In the genomic region with DNA sequence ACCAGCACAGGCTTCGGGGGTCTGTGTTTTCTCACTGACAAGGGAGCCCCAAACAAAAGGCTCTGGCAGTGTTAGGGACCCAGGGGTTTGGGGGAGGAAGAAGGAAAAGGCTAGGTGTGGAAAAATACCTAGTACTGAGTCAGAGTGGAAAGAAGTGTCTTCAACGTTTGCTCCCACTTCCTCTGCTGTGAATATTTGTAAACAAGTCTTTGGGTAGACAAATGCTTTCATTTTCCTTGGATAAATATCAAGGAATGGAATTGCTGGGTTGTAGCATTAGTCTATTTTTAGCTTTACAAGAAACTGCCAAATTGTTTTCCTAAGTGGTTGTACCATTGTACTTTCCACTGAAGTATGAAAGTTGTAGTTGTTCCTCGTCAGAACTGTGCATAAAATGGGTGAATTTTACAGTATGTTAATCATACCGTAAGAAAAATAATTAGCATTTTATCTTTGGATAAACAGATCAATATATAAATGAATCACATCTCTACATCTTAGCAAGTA, we compare ENCODE assay signal across 24 cellular contexts. TPM values are rescaled to one million over a fixed set of nuclear protein-coding genes. Genes with fewer than 3 reads are reported as not detected.
DNase-seq lines count a peak whose midpoint lies in the region; ATAC-seq, FAIRE-seq and TF ChIP-seq lines count a peak whose summit lies in the region.
"Had no signal": no experiment of that assay in that cellular context is flagged by ENCODE, and none has a peak within 500 bp of the region (broad histone marks: within the 10 kb centered on the region; RNA-seq: fewer than 3 reads in every experiment).

No MANE protein-coding gene starts in this region.

- H3K9me3 ChIP-seq in trophoblast cell (ENCODE audit: insufficient read depth, low read depth, low read length), result no peaks in the 10 kb centered on the region
- H3K9me3 ChIP-seq: BLaER1 had no signal

- H3K14ac ChIP-seq in trophoblast cell (ENCODE audit: low read length), result no peak overlapping the region

- no peaks in the 10 kb centered on the region for H3K4me1 ChIP-seq in trophoblast cell (ENCODE audit: control insufficient read depth in 1 of 2, insufficient read depth in 2 of 2, low read length in 2 of 2)
- H3K4me1 ChIP-seq: BLaER1 had no signal

- H2AFZ ChIP-seq in trophoblast cell (ENCODE audit: insufficient read depth, low read length, poor library complexity), result no peak overlapping the region

- DNase-seq in EH (ENCODE audit: low read depth) (peak; percentile 23), M059J (ENCODE audit: low read depth) (peak; percentile 19), trophoblast cell (no peak), GM13977 (ENCODE audit: low spot score) (no peak), erythroblast (lab: John Stamatoyannopoulos, UW) (no peak)
- DNase-seq: ACHN; CD4-positive, alpha-beta T cell; COR-L47; DMS 273 treated with DMSO at 0.1 percent for 48 hours; DMS79 treated with DMSO at 0.1 percent for 48 hours; MM.1S; NCI-H1048; NCI-H1417 treated with DMSO at 0.1 percent for 48 hours; NCI-H187 treated with DMSO at 0.1 percent for 48 hours; NCI-H2107; NCI-H510A; NCI-H748 treated with DMSO at 0.1 percent for 48 hours had no signal

- H2AK5ac ChIP-seq in trophoblast cell (ENCODE audit: low read length), result no peak overlapping the region

- no peaks in the 10 kb centered on the region for H3K79me2 ChIP-seq in trophoblast cell (ENCODE audit: control insufficient read depth, insufficient read depth, low read length, poor library complexity)

- no peak overlapping the region for H4K8ac ChIP-seq in trophoblast cell (ENCODE audit: low read depth, low read length)

- no peaks in the 10 kb centered on the region for H3K36me3 ChIP-seq in trophoblast cell (ENCODE audit: control insufficient read depth in 1 of 2, insufficient read depth in 2 of 2, low read length in 2 of 2)
- H3K36me3 ChIP-seq: BLaER1 had no signal

- FAIRE-seq in colon (lab: Jason Lieb, UNC), result peak; percentile 94
- FAIRE-seq: GM12891 had no signal

- H3K4me2 ChIP-seq in trophoblast cell (ENCODE audit: low read length), result no peak overlapping the region
- H3K4me2 ChIP-seq: BLaER1 had no signal

- H3K23ac ChIP-seq in trophoblast cell (ENCODE audit: low read length), result no peak overlapping the region

- H3K27me3 ChIP-seq in trophoblast cell (ENCODE audit: insufficient read depth, low read length), result no peaks in the 10 kb centered on the region

- WGBS in trophoblast cell (ENCODE audit: extremely low coverage, insufficient coverage, insufficient read length), result no CpG with 5 or more reads among the region's 4 CpGs

- H3K27ac ChIP-seq in trophoblast cell (ENCODE audit: low read depth, low read length), result peak overlapping the region; percentile 26
- H3K27ac ChIP-seq: BLaER1 had no signal

- in situ Hi-C loops in GM13977 (cut with MboI; ENCODE audit: low pct_unique_long_range_greater_than_20kb, low sequenced_read_pairs, unreplicated experiment), result no loop called here

- H3K4ac ChIP-seq in trophoblast cell (ENCODE audit: low read depth, low read length), result no peak overlapping the region

- TF ChIP-seq CTCF in GM13977 (IDR thresholded peaks at IDR 0.05; ENCODE audit: extremely low read depth, insufficient read depth, missing control alignments), result no peak

- H2BK120ac ChIP-seq in trophoblast cell (ENCODE audit: insufficient read depth, low read length, poor library complexity), result no peak overlapping the region

- no peak overlapping the region for H4K12ac ChIP-seq in trophoblast cell (ENCODE audit: low read depth, low read length)

- H4K91ac ChIP-seq in trophoblast cell (ENCODE audit: low read depth, low read length), result no peak overlapping the region

- no peak overlapping the region for H3K18ac ChIP-seq in trophoblast cell (ENCODE audit: low read length)

- no peak overlapping the region for H2BK5ac ChIP-seq in trophoblast cell (ENCODE audit: low read depth, low read length, poor library complexity)

- H2BK12ac ChIP-seq in trophoblast cell (ENCODE audit: low read length), result no peak overlapping the region

- no peaks in the 10 kb centered on the region for H3K79me1 ChIP-seq in trophoblast cell (ENCODE audit: low read length)

- H3K4me3 ChIP-seq in trophoblast cell (ENCODE audit: low read depth, low read length), result no peak overlapping the region
- H3K4me3 ChIP-seq: BLaER1 had no signal

- no peak overlapping the region for H3K9ac ChIP-seq in trophoblast cell (ENCODE audit: low read length)
- H3K9ac ChIP-seq: BLaER1 had no signal

- no peak for ATAC-seq in HG02588 (IDR thresholded peaks at IDR 0.05; ENCODE audit: unreplicated experiment)
- ATAC-seq: Panc1 had no signal

- no peak for TF ChIP-seq POLR2A in erythroblast (IDR thresholded peaks at IDR 0.05; ENCODE audit: low read length)

RNA-seq across cellular contexts. Expression of a gene that starts 17.4 kb away (rescaled TPM):
- 2.2 and 7.2 TPM in 2 replicates for total RNA-seq in M059J (2014; rRNA removed; shearing (Covaris generic))
- polyA plus RNA-seq in trophoblast cell (2013), result 40.7 and 49.7 TPM in 2 replicates
- total RNA-seq: CD4-positive, alpha-beta T cell had no signal
- polyA plus RNA-seq: IgD-negative memory B cell had no signal

RNA-seq across cellular contexts. Expression of a gene that starts 18.8 kb away (rescaled TPM):
- 0.47 and 0.94 TPM in 2 replicates for total RNA-seq in M059J (2014; rRNA removed; shearing (Covaris generic))
- 13.0 and 13.7 TPM in 2 replicates for polyA plus RNA-seq in trophoblast cell (2013)
- total RNA-seq: CD4-positive, alpha-beta T cell; SK-MEL-5 had no signal
- polyA plus RNA-seq: IgD-negative memory B cell had no signal

Comparison
In these comparisons a context has a peak if more than half of its experiments do, and no peak if none do; other contexts are left out.
1. DNase-seq: peak in EH (single experiment) and M059J (single experiment); none in trophoblast cell (0 of 2), GM13977 (single experiment) and erythroblast (0 of 2).